In genomic region chr3:112699436-112699978, GRCh38 we compare ENCODE assay signal across 11 cellular contexts. TPM values are rescaled to one million over a fixed set of nuclear protein-coding genes. Genes with fewer than 3 reads are reported as not detected.
DNase-seq lines count a peak whose midpoint lies in the region; ATAC-seq and TF ChIP-seq lines count a peak whose summit lies in the region.
"Had no signal": no experiment of that assay in that cellular context is flagged by ENCODE, and none has a peak within 500 bp of the region (broad histone marks: within the 10 kb centered on the region; RNA-seq: fewer than 3 reads in every experiment).

No MANE protein-coding gene starts in this region.

- H3K4me3 ChIP-seq in epithelial cell of proximal tubule (ENCODE audit: low read depth, low read length) = no peak overlapping the region
- H3K4me3 ChIP-seq in skeletal muscle satellite cell (ENCODE audit: low read length) = no peak overlapping the region

- intact Hi-C loops in head of caudate nucleus (cut with DNase I) = no loop called here

- DNase-seq in H4 (ENCODE audit: low spot score) (peak; percentile 48), RPMI8226 (peak; percentile 11), epithelial cell of proximal tubule (ENCODE audit: low read depth) (peak; percentile 32), head of caudate nucleus (no peak), GM10248 (ENCODE audit: extremely low spot score) (no peak)
- DNase-seq: activated CD8-positive, alpha-beta memory T cell treated with anti-CD3 and anti-CD28 coated beads, Interleukin-2, amount 10 ng/mL, durations not matched to agents 7 days and 5 days; anterior cingulate cortex; NCI-H510A had no signal

- no peaks in the 10 kb centered on the region for H3K36me3 ChIP-seq in skeletal muscle satellite cell (ENCODE audit: insufficient read depth, low read length)

- no peak for ATAC-seq in HG03108 (IDR thresholded peaks at IDR 0.05; ENCODE audit: unreplicated experiment)
- ATAC-seq: activated CD8-positive, alpha-beta memory T cell treated with anti-CD3 and anti-CD28 coated beads, Interleukin-2, amount 10 ng/mL, durations not matched to agents 7 days and 5 days; HepG2 had no signal

- peaks cover 35% of the 10 kb centered on the region for H3K4me1 ChIP-seq in skeletal muscle satellite cell (ENCODE audit: control insufficient read depth, insufficient read depth, low read length)

- H3K27me3 ChIP-seq in skeletal muscle satellite cell (ENCODE audit: control insufficient read depth, insufficient read depth, low read length) = no peaks in the 10 kb centered on the region

- CTCF ChIA-PET in GM10248 (lab: Yijun Ruan, JAX) = no interaction called here

- H3K9me3 ChIP-seq in skeletal muscle satellite cell (replicated peaks; ENCODE audit: low read length) = no peaks in the 10 kb centered on the region

- H3K9ac ChIP-seq in skeletal muscle satellite cell (ENCODE audit: low read depth, low read length) = peak overlapping the region; percentile 5

- TF ChIP-seq CTCF in epithelial cell of proximal tubule (conservative IDR thresholded peaks at IDR 0.05; ENCODE audit: low read depth, low read length) (peak; percentile 48), GM10248 (IDR thresholded peaks at IDR 0.05; ENCODE audit: control extremely low read depth, extremely low read depth, low read depth, missing control alignments) (no peak)

- POLR2A ChIA-PET in GM10248 (lab: Yijun Ruan, JAX) = no interaction called here

- peak overlapping the region; percentile 38 for H3K4me2 ChIP-seq in skeletal muscle satellite cell (ENCODE audit: low read length)

RNA-seq across cellular contexts. Expression of gene CCDC80, which starts 58.6 kb away (rescaled TPM):
- total RNA-seq in H4 (2014; rRNA removed; shearing (Covaris generic)) = 31.7 and 61.0 TPM in 2 replicates
- 11.6 and 12.2 TPM in 2 replicates for total RNA-seq in epithelial cell of proximal tubule
- 232 and 249 TPM in 2 replicates for total RNA-seq in skeletal muscle satellite cell (2012; rRNA removed)
- total RNA-seq: HepG2 had no signal

Comparison
In these comparisons a context has a peak if more than half of its experiments do, and no peak if none do; other contexts are left out.
1. DNase-seq: peak in H4 (single experiment), RPMI8226 (single experiment) and epithelial cell of proximal tubule (single experiment); none in head of caudate nucleus (0 of 42) and GM10248 (single experiment).